ENCODE assay signal across 9 cellular contexts in genomic region chr5:128498844-128499455, GRCh38. TPM values are rescaled to one million over a fixed set of nuclear protein-coding genes. Genes with fewer than 3 reads are reported as not detected.
DNase-seq lines count a peak whose midpoint lies in the region; ATAC-seq and TF ChIP-seq lines count a peak whose summit lies in the region.
"Had no signal": no experiment of that assay in that cellular context is flagged by ENCODE, and none has a peak within 500 bp of the region (broad histone marks: within the 10 kb centered on the region; RNA-seq: fewer than 3 reads in every experiment).

No MANE protein-coding gene starts in this region.

- H3K9ac ChIP-seq in MM.1S (ENCODE audit: low read length): no peak overlapping the region
- H3K9ac ChIP-seq: BLaER1 treated with 17β-estradiol and CSF1 and Interleukin-3, amounts not matched to agents 10 nM and 100 nM had no signal

- no peaks in the 10 kb centered on the region for H3K4me1 ChIP-seq in MM.1S (ENCODE audit: low read length)
- H3K4me1 ChIP-seq: BLaER1 treated with 17β-estradiol and CSF1 and Interleukin-3, amounts not matched to agents 10 nM and 100 nM had no signal

- H3K9me3 Mint-ChIP-seq in chondrocyte (ENCODE audit: low read depth): peaks cover 4% of the 10 kb centered on the region
- peaks cover 17% of the 10 kb centered on the region for H3K9me3 Mint-ChIP-seq in nephron

- H3K9me3 ChIP-seq in MM.1S (replicated peaks; ENCODE audit: insufficient read depth, low read length) (no peaks in the 10 kb centered on the region), T-helper 17 cell (ENCODE audit: control insufficient read depth, low read length, poor library complexity, severe bottlenecking) (no peaks in the 10 kb centered on the region)

- no peak overlapping the region for H2AFZ ChIP-seq in MM.1S (ENCODE audit: low read length)

- H3K27me3 ChIP-seq in MM.1S (replicated peaks; ENCODE audit: insufficient read depth, low read length): no peaks in the 10 kb centered on the region
- H3K27me3 ChIP-seq: BLaER1 treated with 17β-estradiol and CSF1 and Interleukin-3, amounts not matched to agents 10 nM and 100 nM had no signal

- no peak overlapping the region for H3K27ac ChIP-seq in MM.1S (ENCODE audit: low read length)
- H3K27ac ChIP-seq: BLaER1 treated with 17β-estradiol and CSF1 and Interleukin-3, amounts not matched to agents 10 nM and 100 nM had no signal

- H3K27ac Mint-ChIP-seq in chondrocyte (ENCODE audit: unreplicated experiment) (no peak overlapping the region), nephron (no peak overlapping the region), T-helper 17 cell (no peak overlapping the region)

- H3K4me2 ChIP-seq in MM.1S (ENCODE audit: low read depth, low read length): no peak overlapping the region
- H3K4me2 ChIP-seq: BLaER1 treated with 17β-estradiol and CSF1 and Interleukin-3, amounts not matched to agents 10 nM and 100 nM had no signal

- no peak overlapping the region for H3K4me3 Mint-ChIP-seq in chondrocyte (ENCODE audit: unreplicated experiment)
- H3K4me3 Mint-ChIP-seq in nephron: no peak overlapping the region
- H3K4me3 Mint-ChIP-seq in T-helper 17 cell: no peak overlapping the region

- H3K9me2 ChIP-seq in MM.1S (replicated peaks; ENCODE audit: insufficient read depth, low read length): no peaks in the 10 kb centered on the region

- H3K36me3 ChIP-seq in MM.1S (replicated peaks; ENCODE audit: insufficient read depth, low read length): no peaks in the 10 kb centered on the region
- H3K36me3 ChIP-seq: BLaER1 treated with 17β-estradiol and CSF1 and Interleukin-3, amounts not matched to agents 10 nM and 100 nM had no signal

- H3K4me3 ChIP-seq in MM.1S (ENCODE audit: low read length): no peak overlapping the region
- H3K4me3 ChIP-seq: BLaER1 treated with 17β-estradiol and CSF1 and Interleukin-3, amounts not matched to agents 10 nM and 100 nM had no signal

- H3F3A ChIP-seq in MM.1S (ENCODE audit: insufficient read depth, low read length): no peaks in the 10 kb centered on the region

- no peaks in the 10 kb centered on the region for H3K79me2 ChIP-seq in MM.1S (ENCODE audit: low read length)

- H3K27me3 Mint-ChIP-seq in chondrocyte (ENCODE audit: low read depth): no peaks in the 10 kb centered on the region
- no peaks in the 10 kb centered on the region for H3K27me3 Mint-ChIP-seq in nephron (ENCODE audit: low read depth)
- H3K27me3 Mint-ChIP-seq in T-helper 17 cell: no peaks in the 10 kb centered on the region

- ATAC-seq in T-helper 17 cell (no peak), GM18907 (IDR thresholded peaks at IDR 0.05; ENCODE audit: unreplicated experiment) (no peak), HG02610 (IDR thresholded peaks at IDR 0.05; ENCODE audit: unreplicated experiment) (no peak)

- TF ChIP-seq CTCF in MM.1S (IDR thresholded peaks at IDR 0.05; ENCODE audit: low read length) (peak; percentile 37), chondrocyte (IDR thresholded peaks at IDR 0.05) (peak; percentile 85), nephron (IDR thresholded peaks at IDR 0.05; ENCODE audit: unreplicated experiment in 3 of 3) (peak; percentile 44 to 63 (median 55))

- H3K36me3 Mint-ChIP-seq in chondrocyte (ENCODE audit: low read depth) (peaks cover 16% of the 10 kb centered on the region), nephron (ENCODE audit: low read depth) (peaks cover 80% of the 10 kb centered on the region), T-helper 17 cell (ENCODE audit: low read depth) (peaks cover 2% of the 10 kb centered on the region)

- H3K4me1 Mint-ChIP-seq in chondrocyte (ENCODE audit: low read depth): peaks cover 35% of the 10 kb centered on the region
- peaks cover 6% of the 10 kb centered on the region for H3K4me1 Mint-ChIP-seq in nephron
- H3K4me1 Mint-ChIP-seq in T-helper 17 cell: no peaks in the 10 kb centered on the region

- DNase-seq in NCI-H1417 (lab: John Stamatoyannopoulos, UW) (peak; percentile 4 to 70 (median 22)), NCI-H1417 treated with DMSO at 0.1 percent for 48 hours (lab: John Stamatoyannopoulos, UW) (no peak), MM.1S (peak; percentile 42), chondrocyte (ENCODE audit: low spot score) (no peak), T-helper 17 cell (no peak)

- H4K20me1 ChIP-seq in MM.1S (ENCODE audit: insufficient read depth, low read length): no peaks in the 10 kb centered on the region
- H4K20me1 ChIP-seq: BLaER1 treated with 17β-estradiol and CSF1 and Interleukin-3, amounts not matched to agents 10 nM and 100 nM had no signal

RNA-seq across cellular contexts. Expression of gene FBN2, which starts 39.1 kb away (rescaled TPM):
- total RNA-seq in chondrocyte (303 to 524 TPM (median 311 TPM) in 3 replicates), T-helper 17 cell (under 1 TPM; 0.16 to 0.25 TPM)

Comparison
In these comparisons a context has a peak if more than half of its experiments do, and no peak if none do; other contexts are left out.
1. DNase-seq: peak in NCI-H1417 (3 of 3) and MM.1S (single experiment); none in NCI-H1417 treated with DMSO at 0.1 percent for 48 hours (single experiment), chondrocyte (single experiment) and T-helper 17 cell (0 of 3).
2. RNA of gene FBN2, which starts 39.1 kb away (total RNA-seq): 303 to 524 TPM in chondrocyte; 0.16 to 0.25 TPM in T-helper 17 cell; every median in the first group is over 100 times any median in the second.
3. Peak in every context shown above with its lines, with median percentiles within 50 percentile points of each other: CTCF ChIP-seq.